In the genomic region with DNA sequence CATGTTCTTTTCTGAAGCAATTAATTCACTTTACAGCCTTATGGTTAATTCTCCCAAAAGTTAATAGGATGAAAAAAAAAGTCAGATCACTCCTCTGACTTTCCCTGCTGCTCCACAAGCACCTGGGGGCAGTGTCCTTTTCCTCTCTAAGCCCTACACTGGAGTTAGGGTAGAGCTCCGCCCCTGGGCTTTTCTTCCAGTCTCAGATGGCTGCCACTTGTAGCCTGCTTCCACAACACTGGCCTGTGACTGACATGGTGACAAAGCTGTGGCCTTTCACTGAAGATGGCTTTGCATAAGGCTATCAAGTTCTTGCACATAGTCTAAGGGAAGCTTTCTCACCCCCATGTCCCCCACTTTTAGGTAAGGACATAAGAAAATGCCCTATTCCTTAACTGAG, we compare ENCODE assay signal across 10 cellular contexts. TPM values are rescaled to one million over a fixed set of nuclear protein-coding genes. Genes with fewer than 3 reads are reported as not detected.
DNase-seq lines count a peak whose midpoint lies in the region; ATAC-seq, FAIRE-seq and TF ChIP-seq lines count a peak whose summit lies in the region.
"Had no signal": no experiment of that assay in that cellular context is flagged by ENCODE, and none has a peak within 500 bp of the region (broad histone marks: within the 10 kb centered on the region; RNA-seq: fewer than 3 reads in every experiment).

No MANE protein-coding gene starts in this region.

- no peaks in the 10 kb centered on the region for H3K9me3 ChIP-seq in BLaER1
- H3K9me3 ChIP-seq in kidney (ENCODE audit: control insufficient read depth in 1 of 2, low read length in 2 of 2): no peaks in the 10 kb centered on the region
- H3K9me3 ChIP-seq in upper lobe of right lung: no peaks in the 10 kb centered on the region
- H3K9me3 ChIP-seq: adrenal gland had no signal

- H3K9ac ChIP-seq in BLaER1 (no peak overlapping the region), kidney (ENCODE audit: low read length in 2 of 2) (peak overlapping the region in 1 of 2 donors; percentile 7)

- H3K27ac ChIP-seq in BLaER1 (peak overlapping the region; percentile 36; the same call in 1 of the 2 replicates), kidney (ENCODE audit: low read depth in 2 of 2, low read length in 2 of 2) (no peak overlapping the region), upper lobe of right lung (no peak overlapping the region)

- H3K4me3 ChIP-seq in BLaER1 (no peak overlapping the region), GM06990 (replicated peaks; ENCODE audit: low read depth, low read length) (no peak overlapping the region), kidney (ENCODE audit: low read length in 2 of 2) (no peak overlapping the region), upper lobe of right lung (no peak overlapping the region)

- DNase-seq in GM06990 (ENCODE audit: extremely low read depth, insufficient read length): no peak
- peak; percentile 46 for DNase-seq in OCI-M1 (lab: John Stamatoyannopoulos, UW)
- DNase-seq in kidney: peak; percentile 53
- DNase-seq in upper lobe of right lung: no peak
- no peak for DNase-seq in activated CD4-positive, alpha-beta T cell treated with anti-CD3 and anti-CD28 coated beads for 1 hour
- DNase-seq in NCI-H1092 (lab: John Stamatoyannopoulos, UW): no peak
- DNase-seq in stimulated activated naive CD4-positive, alpha-beta T cell treated with Interleukin-2 at 50 U/mL for 16 hours (lab: John Stamatoyannopoulos, UW): no peak
- DNase-seq: NCI-H2029 had no signal

- intact Hi-C loops in kidney (cut with DNase I): no loop called here
- intact Hi-C loops in upper lobe of right lung (cut with DNase I): no loop called here

- H3K4me1 ChIP-seq in BLaER1 (peaks cover 39% of the 10 kb centered on the region), kidney (ENCODE audit: control insufficient read depth in 1 of 2, insufficient read depth in 1 of 2, low read depth in 1 of 2, low read length in 2 of 2) (peaks cover 8 to 14% of the 10 kb centered on the region in 2 donors), upper lobe of right lung (peaks cover 11% of the 10 kb centered on the region)

- H4K20me1 ChIP-seq in BLaER1: no peaks in the 10 kb centered on the region

- TF ChIP-seq CTCF in GM06990 (IDR thresholded peaks at IDR 0.05; ENCODE audit: insufficient read depth, low read length, poor library complexity, severe bottlenecking): peak; percentile 6
- TF ChIP-seq CTCF in kidney (IDR thresholded peaks at IDR 0.05; ENCODE audit: borderline replicate concordance, extremely low read depth, insufficient read depth): no peak
- TF ChIP-seq CTCF in upper lobe of right lung (IDR thresholded peaks at IDR 0.05): no peak

- FAIRE-seq in kidney (lab: Jason Lieb, UNC): no peak

- no peak for ATAC-seq in upper lobe of right lung

- H3K36me3 ChIP-seq in BLaER1 (no peaks in the 10 kb centered on the region), GM06990 (ENCODE audit: control insufficient read depth, insufficient read depth, low read length) (no peaks in the 10 kb centered on the region), kidney (ENCODE audit: control insufficient read depth in 1 of 2, insufficient read depth in 2 of 2, low read length in 2 of 2) (no peaks in the 10 kb centered on the region), upper lobe of right lung (no peaks in the 10 kb centered on the region)
- H3K36me3 ChIP-seq: adrenal gland had no signal

- H3K4me2 ChIP-seq in BLaER1: peak overlapping the region; percentile 82

- H3K27me3 ChIP-seq in BLaER1: no peaks in the 10 kb centered on the region
- no peaks in the 10 kb centered on the region for H3K27me3 ChIP-seq in GM06990 (replicated peaks; ENCODE audit: control insufficient read depth, insufficient read depth, low read length)
- H3K27me3 ChIP-seq in upper lobe of right lung: no peaks in the 10 kb centered on the region
- H3K27me3 ChIP-seq: adrenal gland had no signal

RNA-seq across cellular contexts. Expression of gene MON1A, which starts 1.3 kb away (rescaled TPM):
- total RNA-seq in kidney (7.4 TPM), upper lobe of right lung (10.2 TPM)
- 16.4 TPM for polyA plus RNA-seq in kidney (ENCODE audit: insufficient read depth, low read depth, low replicate concordance)

RNA-seq across cellular contexts. Expression of gene RBM6, which starts 9.0 kb away (rescaled TPM):
- total RNA-seq in kidney (90.0 TPM), upper lobe of right lung (110 TPM)
- polyA plus RNA-seq in kidney (ENCODE audit: insufficient read depth, low read depth, low replicate concordance): 72.0 TPM

RNA-seq across cellular contexts. Expression of gene MST1R, which starts 27.2 kb away (rescaled TPM):
- total RNA-seq in kidney: 29.6 TPM
- polyA plus RNA-seq in kidney (ENCODE audit: insufficient read depth, low read depth, low replicate concordance): 0.30 TPM
- 46.2 TPM for total RNA-seq in upper lobe of right lung

Comparison
In these comparisons a context has a peak if more than half of its experiments do, and no peak if none do; other contexts are left out.
1. DNase-seq: peak in OCI-M1 (single experiment) and kidney (single experiment); none in GM06990 (single experiment), upper lobe of right lung (single experiment), activated CD4-positive, alpha-beta T cell treated with anti-CD3 and anti-CD28 coated beads for 1 hour (single experiment), NCI-H1092 (single experiment) and stimulated activated naive CD4-positive, alpha-beta T cell treated with Interleukin-2 at 50 U/mL for 16 hours (single experiment).